8 cellular contexts compared by ENCODE assay signal in genomic region chr20:56414842-56415765, GRCh38. TPM values are rescaled to one million over a fixed set of nuclear protein-coding genes. Genes with fewer than 3 reads are reported as not detected.
DNase-seq lines count a peak whose midpoint lies in the region; ATAC-seq lines count a peak whose summit lies in the region.

No MANE protein-coding gene starts in this region.

- H3K4me1 Mint-ChIP-seq in immature natural killer cell = peaks cover 73 to 74% of the 10 kb centered on the region in 2 donors

- H3K4me3 Mint-ChIP-seq in immature natural killer cell = peak overlapping the region; percentile 25 to 69 (median 48)

- peak in 3 of 5 donors; percentile 17 to 65 (median 33) for DNase-seq in T-helper 1 cell
- DNase-seq in activated naive CD4-positive, alpha-beta T cell treated with Interleukin-2 at 50 U/mL for 16 hours = peak; percentile 77
- peak in 2 of 3 donors; percentile 24 to 29 for DNase-seq in immature natural killer cell
- DNase-seq in stimulated activated CD8-positive, alpha-beta memory T cell treated with anti-CD3 and anti-CD28 coated beads, Interleukin-4, amount 100 ng/mL, for 48 hours = peak; percentile 80
- no peak for DNase-seq in head of caudate nucleus
- no peak for DNase-seq in NOMO-1 (lab: John Stamatoyannopoulos, UW; ENCODE audit: unreplicated experiment in 2 of 2)
- no peak for DNase-seq in DMS79 (lab: John Stamatoyannopoulos, UW)

- no peaks in the 10 kb centered on the region for H3K9me3 Mint-ChIP-seq in immature natural killer cell

- no peak for ATAC-seq in GM19351 (IDR thresholded peaks at IDR 0.05; ENCODE audit: unreplicated experiment)

- peaks cover 3 to 12% (median 5%) of the 10 kb centered on the region in 3 donors for H3K36me3 Mint-ChIP-seq in immature natural killer cell

- peaks cover 0 to 4% (median 0%) of the 10 kb centered on the region in 3 donors for H3K27me3 Mint-ChIP-seq in immature natural killer cell (ENCODE audit: low read depth in 3 of 3)

- intact Hi-C loops in head of caudate nucleus (cut with DNase I) = no loop called here

- H3K27ac Mint-ChIP-seq in immature natural killer cell = peak overlapping the region; percentile 77 to 96 (median 89)

RNA-seq across cellular contexts. Expression of gene CASS4, which starts 3.0 kb away (rescaled TPM):
- 1 to 10 TPM; 3.2 to 5.5 (median 3.5) TPM for polyA plus RNA-seq in immature natural killer cell

RNA-seq across cellular contexts. Expression of gene CSTF1, which starts 22.7 kb away (rescaled TPM):
- polyA plus RNA-seq in immature natural killer cell = 10 to 100 TPM; 21.2 to 42.2 (median 30.6) TPM

RNA-seq across cellular contexts. Expression of gene AURKA, which starts 23.1 kb away (rescaled TPM):
- 1 to 10 TPM; 1.1 to 2.2 (median 1.8) TPM for polyA plus RNA-seq in immature natural killer cell

RNA-seq across cellular contexts. Expression of gene RTF2, which starts 53.3 kb away (rescaled TPM):
- polyA plus RNA-seq in immature natural killer cell = 100 to 1,000 TPM; 155 to 163 (median 161) TPM

RNA-seq across cellular contexts. Expression of gene FAM210B, which starts 56.3 kb away (rescaled TPM):
- 10 to 100 TPM; 15.2 to 29.7 (median 15.8) TPM for polyA plus RNA-seq in immature natural killer cell

Comparison
In these comparisons a context has a peak if more than half of its experiments do, and no peak if none do; other contexts are left out.
1. DNase-seq: peak in T-helper 1 cell (3 of 5), activated naive CD4-positive, alpha-beta T cell treated with Interleukin-2 at 50 U/mL for 16 hours (single experiment), immature natural killer cell (2 of 3) and stimulated activated CD8-positive, alpha-beta memory T cell treated with anti-CD3 and anti-CD28 coated beads, Interleukin-4, amount 100 ng/mL, for 48 hours (single experiment); none in head of caudate nucleus (0 of 42), NOMO-1 (0 of 2) and DMS79 (single experiment).